8 cellular contexts compared by ENCODE assay signal in genomic region chr19:46015080-46015960, GRCh38. TPM values are rescaled to one million over a fixed set of nuclear protein-coding genes. Genes with fewer than 3 reads are reported as not detected.
DNase-seq lines count a peak whose midpoint lies in the region; ATAC-seq and TF ChIP-seq lines count a peak whose summit lies in the region.

No MANE protein-coding gene starts in this region.

- peaks cover 19% of the 10 kb centered on the region for H3K4me1 Mint-ChIP-seq in CD14-positive monocyte
- H3K4me1 Mint-ChIP-seq in activated CD4-positive, alpha-beta T cell treated with anti-CD3 and anti-CD28 coated beads, Interleukin-2, amount 10 ng/mL, durations not matched to agents 24 days and 14 days = peaks cover 16% of the 10 kb centered on the region

- TF ChIP-seq CTCF in CD14-positive monocyte (IDR thresholded peaks at IDR 0.05) = no peak
- TF ChIP-seq CTCF in choroid plexus epithelial cell (conservative IDR thresholded peaks at IDR 0.05; ENCODE audit: low read depth, low read length) = no peak
- TF ChIP-seq CTCF in lung (IDR thresholded peaks at IDR 0.05; ENCODE audit: control extremely low read depth, extremely low read depth) = no peak

- H3K4me3 ChIP-seq in choroid plexus epithelial cell (ENCODE audit: low read depth, low read length) = peak overlapping the region; percentile 35
- H3K4me3 ChIP-seq in lung = no peak overlapping the region

- ATAC-seq in lung (ENCODE audit: insufficient read depth, low FRiP score) (peak; percentile 81), GM21576 (IDR thresholded peaks at IDR 0.05; ENCODE audit: unreplicated experiment) (no peak)

- peaks cover 0 to 13% (median 9%) of the 10 kb centered on the region in 7 donors for H3K9me3 Mint-ChIP-seq in CD14-positive monocyte
- H3K9me3 Mint-ChIP-seq in activated CD4-positive, alpha-beta T cell treated with anti-CD3 and anti-CD28 coated beads, Interleukin-2, amount 10 ng/mL, durations not matched to agents 24 days and 14 days = no peaks in the 10 kb centered on the region

- H3K4me3 Mint-ChIP-seq in CD14-positive monocyte = peak overlapping the region; percentile 71 to 89
- peak overlapping the region; percentile 81 for H3K4me3 Mint-ChIP-seq in activated CD4-positive, alpha-beta T cell treated with anti-CD3 and anti-CD28 coated beads, Interleukin-2, amount 10 ng/mL, durations not matched to agents 24 days and 14 days

- DNase-seq in CD14-positive monocyte (ENCODE audit: low spot score) (peak; percentile 52), NCI-H1048 (lab: John Stamatoyannopoulos, UW) (peak; percentile 24), choroid plexus epithelial cell (ENCODE audit: low read depth) (peak; percentile 18), lung (ENCODE audit: low spot score) (peak; percentile 86), HuH-7.5 (ENCODE audit: low spot score) (no peak)
- DNase-seq in activated CD4-positive, alpha-beta T cell treated with anti-CD3 and anti-CD28 coated beads, Interleukin-2, amount 10 ng/mL, durations not matched to agents 24 days and 14 days = peak; percentile 90
- DNase-seq in stimulated activated CD8-positive, alpha-beta memory T cell treated with anti-CD3 and anti-CD28 coated beads, Interleukin-15, amount 100 ng/mL, for 24 hours (ENCODE audit: low read depth) = peak; percentile 19

- peaks cover 31 to 48% of the 10 kb centered on the region in 2 donors for H3K36me3 Mint-ChIP-seq in CD14-positive monocyte
- peaks cover 8% of the 10 kb centered on the region for H3K36me3 Mint-ChIP-seq in activated CD4-positive, alpha-beta T cell treated with anti-CD3 and anti-CD28 coated beads, Interleukin-2, amount 10 ng/mL, durations not matched to agents 24 days and 14 days (ENCODE audit: low read depth)

- intact Hi-C loops in CD14-positive monocyte (cut with micrococcal nuclease) = loop anchor here in 1 of 2 donors (10.0 kb wide), 1 partner anchor 179 kb away; no protein-coding TSS in a partner anchor
- intact Hi-C loops in activated CD4-positive, alpha-beta T cell treated with anti-CD3 and anti-CD28 coated beads, Interleukin-2, amount 10 ng/mL, durations not matched to agents 24 days and 14 days (cut with micrococcal nuclease) = no loop called here

- H3K27ac ChIP-seq in lung (ENCODE audit: low read depth in 1 of 2, low read length in 1 of 2) = no peak overlapping the region

- H3K27me3 ChIP-seq in lung (ENCODE audit: control insufficient read depth, insufficient read depth) = no peaks in the 10 kb centered on the region

- 5 to 8% methylated on average over 52 to 72 of the region's 72 CpGs for WGBS in lung, 2 donors

- no peaks in the 10 kb centered on the region for H3K9me3 ChIP-seq in lung (ENCODE audit: control insufficient read depth in 2 of 2, insufficient read depth in 1 of 2, low read length in 1 of 2)

- H3K27me3 Mint-ChIP-seq in CD14-positive monocyte (ENCODE audit: low read depth in 3 of 3) = peaks cover 30 to 48% (median 34%) of the 10 kb centered on the region in 3 donors
- H3K27me3 Mint-ChIP-seq in activated CD4-positive, alpha-beta T cell treated with anti-CD3 and anti-CD28 coated beads, Interleukin-2, amount 10 ng/mL, durations not matched to agents 24 days and 14 days = peaks cover 13% of the 10 kb centered on the region

- H3K27ac Mint-ChIP-seq in CD14-positive monocyte = peak overlapping the region in 2 of 7 donors; percentile 31 to 49
- peak overlapping the region; percentile 16 for H3K27ac Mint-ChIP-seq in activated CD4-positive, alpha-beta T cell treated with anti-CD3 and anti-CD28 coated beads, Interleukin-2, amount 10 ng/mL, durations not matched to agents 24 days and 14 days

- peaks cover 9 to 13% of the 10 kb centered on the region in 2 donors for H3K4me1 ChIP-seq in lung (ENCODE audit: control insufficient read depth in 2 of 2, insufficient read depth in 2 of 2, low read length in 2 of 2)

- H3K36me3 ChIP-seq in lung (ENCODE audit: control insufficient read depth in 2 of 2, insufficient read depth in 2 of 2, low read length in 2 of 2) = no peaks in the 10 kb centered on the region

RNA-seq across cellular contexts. Expression of gene PGLYRP1, which starts 7.5 kb away (rescaled TPM):
- polyA plus RNA-seq in CD14-positive monocyte (under 1 TPM; 0.36 to 0.39 TPM), lung (10 to 100 TPM in 1 of 2 donors, 1 to 10 TPM in 1; 1.0 to 21.7 TPM)
- not detected in 2 replicates for total RNA-seq in activated CD4-positive, alpha-beta T cell treated with anti-CD3 and anti-CD28 coated beads, Interleukin-2, amount 10 ng/mL, durations not matched to agents 24 days and 14 days
- total RNA-seq in lung = 1 to 10 TPM; 1.1 to 1.3 TPM

RNA-seq across cellular contexts. Expression of gene CCDC61, which starts 20.1 kb away (rescaled TPM):
- polyA plus RNA-seq in CD14-positive monocyte (1 to 10 TPM; 4.3 to 6.1 TPM), lung (10 to 100 TPM in 1 of 2 donors, 1 to 10 TPM in 1; 9.4 to 12.5 TPM)
- total RNA-seq in activated CD4-positive, alpha-beta T cell treated with anti-CD3 and anti-CD28 coated beads, Interleukin-2, amount 10 ng/mL, durations not matched to agents 24 days and 14 days = 23.1 and 30.1 TPM in 2 replicates
- total RNA-seq in lung = 10 to 100 TPM in 1 of 2 donors, 1 to 10 TPM in 1; 7.8 to 21.0 TPM

RNA-seq across cellular contexts. Expression of gene IGFL4, which starts 25.5 kb away (rescaled TPM):
- polyA plus RNA-seq in CD14-positive monocyte = not detected
- not detected in 2 replicates for total RNA-seq in activated CD4-positive, alpha-beta T cell treated with anti-CD3 and anti-CD28 coated beads, Interleukin-2, amount 10 ng/mL, durations not matched to agents 24 days and 14 days
- total RNA-seq in lung = not detected
- polyA plus RNA-seq in lung = not detected

RNA-seq across cellular contexts. Expression of gene NOVA2, which starts 41.7 kb away (rescaled TPM):
- polyA plus RNA-seq in CD14-positive monocyte = not detected
- total RNA-seq in activated CD4-positive, alpha-beta T cell treated with anti-CD3 and anti-CD28 coated beads, Interleukin-2, amount 10 ng/mL, durations not matched to agents 24 days and 14 days = not detected in 2 replicates
- 10 to 100 TPM in 1 of 2 donors, 1 to 10 TPM in 1; 2.9 to 11.6 TPM for total RNA-seq in lung
- polyA plus RNA-seq in lung = 1 to 10 TPM; 2.3 to 6.7 TPM
